ENCODE assay signal across 17 cellular contexts in the genomic region with DNA sequence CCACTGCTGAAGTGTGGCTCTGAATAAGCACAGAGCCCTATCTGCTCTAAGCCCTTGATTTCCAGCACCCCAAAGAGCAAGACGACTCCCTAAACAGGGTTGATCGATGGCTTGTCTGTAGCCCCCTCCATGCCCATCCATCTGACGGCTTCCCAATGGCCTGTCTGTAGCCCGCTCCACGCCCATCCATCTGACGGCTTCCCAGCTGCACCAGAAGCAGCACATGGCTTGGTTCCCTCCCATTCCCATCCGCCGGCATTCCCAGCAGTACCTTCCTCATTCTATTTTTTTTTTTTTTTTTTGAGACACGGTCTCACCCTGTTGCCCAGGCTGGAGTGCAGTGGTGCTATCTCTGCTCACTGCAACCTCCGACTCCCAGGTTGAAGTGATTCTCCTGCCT.
DNase-seq lines count a peak whose midpoint lies in the region; ATAC-seq and TF ChIP-seq lines count a peak whose summit lies in the region.
"Had no signal": no experiment of that assay in that cellular context is flagged by ENCODE, and none has a peak within 500 bp of the region (broad histone marks: within the 10 kb centered on the region; RNA-seq: fewer than 3 reads in every experiment).

No MANE protein-coding gene starts in this region.

- H3K4me3 ChIP-seq in sigmoid colon: no peak overlapping the region

- peak; percentile 21 for DNase-seq in chondrocyte (ENCODE audit: low spot score)
- DNase-seq in neural crest cell (ENCODE audit: low read depth, low spot score): no peak
- DNase-seq in sigmoid colon: peak; percentile 35
- no peak for DNase-seq in A172 (ENCODE audit: low spot score)
- no peak for DNase-seq in T-helper 2 cell
- DNase-seq in NOMO-1 (lab: John Stamatoyannopoulos, UW; ENCODE audit: unreplicated experiment in 2 of 2): no peak
- DNase-seq: CD8-positive, alpha-beta T cell; COR-L47; DMS153; DMS79 treated with DMSO at 0.1 percent for 48 hours; EL; GDM1; GOT3; HCEC 1CT; HFFc6 had no signal

- H3K9me3 Mint-ChIP-seq in chondrocyte (ENCODE audit: low read depth): no peaks in the 10 kb centered on the region
- H3K9me3 Mint-ChIP-seq in neural crest cell: peaks cover 6% of the 10 kb centered on the region
- H3K9me3 Mint-ChIP-seq: CD8-positive, alpha-beta T cell had no signal

- no peak overlapping the region for H3K4me3 Mint-ChIP-seq in chondrocyte (ENCODE audit: unreplicated experiment)
- no peak overlapping the region for H3K4me3 Mint-ChIP-seq in neural crest cell
- H3K4me3 Mint-ChIP-seq: CD14-positive monocyte; CD8-positive, alpha-beta T cell; HFFc6 had no signal

- peaks cover 0 to 7% (median 0%) of the 10 kb centered on the region in 4 donors for H3K36me3 ChIP-seq in sigmoid colon

- H3K36me3 Mint-ChIP-seq in chondrocyte (ENCODE audit: low read depth): no peaks in the 10 kb centered on the region
- H3K36me3 Mint-ChIP-seq in neural crest cell (ENCODE audit: low read depth): no peaks in the 10 kb centered on the region
- H3K36me3 Mint-ChIP-seq: CD14-positive monocyte; CD8-positive, alpha-beta T cell had no signal

- 75 to 79% methylated on average over 10 of the region's 10 CpGs for WGBS in sigmoid colon, 2 donors

- H3K27ac ChIP-seq in sigmoid colon: no peak overlapping the region

- TF ChIP-seq POLR2A in sigmoid colon (IDR thresholded peaks at IDR 0.05): no peak

- intact Hi-C loops in sigmoid colon (cut with DNase I): no loop called here

- no peak overlapping the region for H3K27ac Mint-ChIP-seq in chondrocyte (ENCODE audit: unreplicated experiment)
- H3K27ac Mint-ChIP-seq in neural crest cell (ENCODE audit: unreplicated experiment): peak overlapping the region; percentile 19
- H3K27ac Mint-ChIP-seq: CD14-positive monocyte; CD8-positive, alpha-beta T cell; HFFc6 had no signal

- TF ChIP-seq CTCF in chondrocyte (IDR thresholded peaks at IDR 0.05) (no peak), neural crest cell (conservative IDR thresholded peaks at IDR 0.05) (no peak), sigmoid colon (IDR thresholded peaks at IDR 0.05) (no peak)

- no peak for TF ChIP-seq EP300 in sigmoid colon (IDR thresholded peaks at IDR 0.05)

- peaks cover 32% of the 10 kb centered on the region for H3K27me3 Mint-ChIP-seq in chondrocyte (ENCODE audit: low read depth)
- H3K27me3 Mint-ChIP-seq in neural crest cell (ENCODE audit: low read depth): no peaks in the 10 kb centered on the region

- peaks cover 0 to 16% (median 8%) of the 10 kb centered on the region in 4 donors for H3K4me1 ChIP-seq in sigmoid colon

- no peak for ATAC-seq in HG02642 (IDR thresholded peaks at IDR 0.05; ENCODE audit: poor library complexity, unreplicated experiment)
- ATAC-seq: CD8-positive, alpha-beta T cell had no signal

- H3K27me3 ChIP-seq in sigmoid colon: no peaks in the 10 kb centered on the region

- H3K4me1 Mint-ChIP-seq in chondrocyte (ENCODE audit: low read depth) (no peaks in the 10 kb centered on the region), neural crest cell (peaks cover 8% of the 10 kb centered on the region)
- H3K4me1 Mint-ChIP-seq: CD14-positive monocyte had no signal

- H3K9me3 ChIP-seq in sigmoid colon: no peaks in the 10 kb centered on the region

Comparison
In these comparisons a context has a peak if more than half of its experiments do, and no peak if none do; other contexts are left out.
1. DNase-seq: peak in chondrocyte (single experiment) and sigmoid colon (single experiment); none in neural crest cell (single experiment), A172 (single experiment), T-helper 2 cell (0 of 5) and NOMO-1 (0 of 2).